21 cellular contexts compared by ENCODE assay signal in genomic region chr3:168817177-168817576, GRCh38.
A peak's percentile ranks its signal among the peaks of the same experiment; 100 is the strongest.
DNase-seq lines count a peak whose midpoint lies in the region; ATAC-seq, FAIRE-seq and TF ChIP-seq lines count a peak whose summit lies in the region.
"Had no signal": no experiment of that assay in that cellular context is flagged by ENCODE, and none has a peak within 500 bp of the region (broad histone marks: within the 10 kb centered on the region; RNA-seq: fewer than 3 reads in every experiment).

No MANE protein-coding gene starts in this region.

- H4K8ac ChIP-seq in H1 (ENCODE audit: extremely low read depth, insufficient read depth, low read length): no peak overlapping the region

- H3K4me3 ChIP-seq in GM23338 (no peak overlapping the region), H1 (ENCODE audit: extremely low read depth in 1 of 4, insufficient read depth in 2 of 4, low read depth in 3 of 4, low read length in 4 of 4) (no peak overlapping the region), psoas muscle (no peak overlapping the region), transverse colon (no peak overlapping the region)
- H3K4me3 ChIP-seq: BLaER1 had no signal

- CTCF ChIA-PET in H1 (lab: Charles Lee; ENCODE audit: partially characterized antibody): interaction anchor here (1.4 to 2.8 kb wide), 3 partner anchors 8 to 30 kb away, joined by 3 to 9 read pairs (median 4); no protein-coding TSS in a partner anchor

- no peaks in the 10 kb centered on the region for H4K20me1 ChIP-seq in GM23338 (replicated peaks; ENCODE audit: insufficient read depth)
- no peaks in the 10 kb centered on the region for H4K20me1 ChIP-seq in H1 (replicated peaks in 1 of 2; ENCODE audit: control insufficient read depth in 1 of 2, insufficient read depth in 2 of 2, low read length in 2 of 2)
- H4K20me1 ChIP-seq: BLaER1 had no signal

- H3K56ac ChIP-seq in H1 (replicated peaks; ENCODE audit: insufficient read length, low read depth, low read length): no peak overlapping the region

- no peak for TF ChIP-seq CTCF in GM23338 (conservative IDR thresholded peaks at IDR 0.05; ENCODE audit: low read depth in 2 of 2)
- no peak for TF ChIP-seq CTCF in H1 (IDR thresholded peaks at IDR 0.05; ENCODE audit: control extremely low read depth in 1 of 3, insufficient read depth in 1 of 3, low read depth in 1 of 3, low read length in 3 of 3)
- no peak for TF ChIP-seq CTCF in nephron progenitor cell (IDR thresholded peaks at IDR 0.05)
- no peak for TF ChIP-seq CTCF in psoas muscle (IDR thresholded peaks at IDR 0.05)
- no peak for TF ChIP-seq CTCF in transverse colon (IDR thresholded peaks at IDR 0.05)

- FAIRE-seq in H1 (lab: Jason Lieb, UNC): no peak
- FAIRE-seq: A204.1, G401.6, GM12892 had no signal

- H3K79me2 ChIP-seq in GM23338 (replicated peaks; ENCODE audit: insufficient read depth) (no peaks in the 10 kb centered on the region), H1 (ENCODE audit: control insufficient read depth in 1 of 2, insufficient read depth in 2 of 2, low read length in 2 of 2) (no peaks in the 10 kb centered on the region)

- H2BK12ac ChIP-seq in H1 (ENCODE audit: low read depth, low read length): no peak overlapping the region

- in situ Hi-C loops in transverse colon (cut with MboI; ENCODE audit: low pct_ligation_motif_present in 1 of 4, low pct_unique_long_range_greater_than_20kb in 1 of 4, low sequenced_read_pairs in 3 of 4): no loop called here

- H3K4me1 Mint-ChIP-seq in GM23338 (peaks cover 44% of the 10 kb centered on the region), nephron progenitor cell (peaks cover 34% of the 10 kb centered on the region)
- H3K4me1 Mint-ChIP-seq: B cell; CD4-positive, CD25-positive, alpha-beta regulatory T cell had no signal

- H3K9me3 ChIP-seq in H1 (ENCODE audit: insufficient read depth in 2 of 2, low read depth in 1 of 2, low read length in 1 of 2) (no peaks in the 10 kb centered on the region), psoas muscle (no peaks in the 10 kb centered on the region), transverse colon (no peaks in the 10 kb centered on the region)
- H3K9me3 ChIP-seq: BLaER1, Caco-2 had no signal

- no peak for TF ChIP-seq RAD21 in H1 (IDR thresholded peaks at IDR 0.05 in 1 of 2, conservative IDR thresholded peaks at IDR 0.05 in 1 of 2; ENCODE audit: low read depth in 2 of 2, low read length in 2 of 2)

- POLR2A ChIA-PET in H1 (lab: Charles Lee; ENCODE audit: partially characterized antibody): interaction anchor here (0.7 kb wide), 1 partner anchor 10 kb away, joined by 3 read pairs; no protein-coding TSS in a partner anchor

- intact Hi-C loops in psoas muscle (cut with DNase I) (no loop called here), transverse colon (cut with DNase I; ENCODE audit: low total_unique reads) (no loop called here)

- H2BK120ac ChIP-seq in H1 (replicated peaks; ENCODE audit: low read depth, low read length): peak overlapping the region; percentile 78

- ATAC-seq in GM23338: peak; percentile 55
- ATAC-seq in psoas muscle: no peak
- no peak for ATAC-seq in GM21786 (IDR thresholded peaks at IDR 0.05; ENCODE audit: unreplicated experiment)
- ATAC-seq: CD8-positive, alpha-beta T cell had no signal

- no peak overlapping the region for H3K23ac ChIP-seq in H1 (ENCODE audit: insufficient read length)

- no peak overlapping the region; the same call in 1 of the 2 replicates for H2BK5ac ChIP-seq in H1 (ENCODE audit: low read depth, low read length)

- H2AFZ ChIP-seq in GM23338 (0 out of 2 replicates have a peak overlapping the region, but pooled peaks have one; percentile 45), H1 (ENCODE audit: low read length) (no peak overlapping the region)

- H3K9ac ChIP-seq in H1 (replicated peaks in 1 of 4; ENCODE audit: extremely low read depth in 1 of 4, low read depth in 3 of 4, low read length in 3 of 4): no peak overlapping the region
- H3K9ac ChIP-seq: BLaER1 had no signal

- H3K9me3 Mint-ChIP-seq in GM23338: no peaks in the 10 kb centered on the region
- no peaks in the 10 kb centered on the region for H3K9me3 Mint-ChIP-seq in nephron progenitor cell
- H3K9me3 Mint-ChIP-seq: CD8-positive, alpha-beta T cell had no signal

- H4K5ac ChIP-seq in H1 (ENCODE audit: insufficient read length, low read depth, low read length): no peak overlapping the region

- DNase-seq in GM23338 (ENCODE audit: low spot score) (no peak), H1 (ENCODE audit: low read depth in 1 of 2, low spot score in 2 of 2) (no peak), nephron progenitor cell (no peak), psoas muscle (no peak), transverse colon (no peak)
- DNase-seq: Caco-2; CD4-positive, CD25-positive, alpha-beta regulatory T cell; CD8-positive, alpha-beta T cell; DMS153; DND-41; GOT3; H7; HCEC 1CT had no signal

- H3K23me2 ChIP-seq in H1 (ENCODE audit: low read depth, low read length): no peaks in the 10 kb centered on the region

- H3K36me3 ChIP-seq in GM23338 (ENCODE audit: insufficient read depth) (no peaks in the 10 kb centered on the region; the same call in 1 of the 2 replicates), H1 (ENCODE audit: control insufficient read depth in 2 of 4, insufficient read depth in 4 of 4, low read length in 3 of 4) (no peaks in the 10 kb centered on the region), psoas muscle (ENCODE audit: insufficient read depth in 1 of 2, low read depth in 1 of 2) (no peaks in the 10 kb centered on the region), transverse colon (no peaks in the 10 kb centered on the region)
- H3K36me3 ChIP-seq: BLaER1 had no signal

- H3K18ac ChIP-seq in H1 (ENCODE audit: extremely low read depth, low read length): no peak overlapping the region

- 86% methylated on average over 4 of the region's 4 CpGs; no CpG with 5 or more reads in 1 of the 2 experiments for WGBS in H1 (ENCODE audit: extremely low coverage in 1 of 2, insufficient coverage in 1 of 2, insufficient read length in 1 of 2, insufficient replicate concordance in 2 of 2, low coverage in 1 of 2, low lambda C conversion rate in 2 of 2, missing lambda C conversion rate in 1 of 2), 2 experiments
- WGBS in psoas muscle, 3 donors: 92 to 96% (median 94%) methylated on average over 4 of the region's 4 CpGs
- WGBS in transverse colon (ENCODE audit: low coverage in 1 of 2), 2 donors: 93 to 95% methylated on average over 3 to 4 of the region's 4 CpGs

- no peaks in the 10 kb centered on the region for H3K27me3 ChIP-seq in GM23338 (ENCODE audit: insufficient read depth)
- H3K27me3 ChIP-seq in H1 (replicated peaks in 1 of 4; ENCODE audit: control insufficient read depth in 3 of 4, extremely low read depth in 1 of 4, insufficient read depth in 3 of 4, low read length in 3 of 4): no peaks in the 10 kb centered on the region
- peaks cover 0 to 1% (median 0%) of the 10 kb centered on the region in 3 donors for H3K27me3 ChIP-seq in psoas muscle (ENCODE audit: insufficient read depth in 3 of 3, low read length in 2 of 3)
- H3K27me3 ChIP-seq in transverse colon: no peaks in the 10 kb centered on the region
- H3K27me3 ChIP-seq: BLaER1 had no signal

- no peaks in the 10 kb centered on the region for H3F3A ChIP-seq in GM23338 (replicated peaks; ENCODE audit: low read depth)

- H3K4me2 ChIP-seq in GM23338 (peak overlapping the region; percentile 56; the same call in 1 of the 2 replicates), H1 (ENCODE audit: insufficient read depth in 1 of 2, low read depth in 2 of 2, low read length in 2 of 2) (no peak overlapping the region)
- H3K4me2 ChIP-seq: BLaER1 had no signal

- TF ChIP-seq POLR2A in H1 (IDR thresholded peaks at IDR 0.05; ENCODE audit: control extremely low read depth in 1 of 2, low read depth in 2 of 2, low read length in 2 of 2) (no peak), transverse colon (IDR thresholded peaks at IDR 0.05) (no peak)

- no peak for TF ChIP-seq EP300 in H1 (IDR thresholded peaks at IDR 0.05; ENCODE audit: borderline replicate concordance in 1 of 2, low read depth in 2 of 2, low read length in 2 of 2)
- no peak for TF ChIP-seq EP300 in transverse colon (IDR thresholded peaks at IDR 0.05; ENCODE audit: low read depth)

- H3K4me3 Mint-ChIP-seq in GM23338 (no peak overlapping the region), nephron progenitor cell (no peak overlapping the region)
- H3K4me3 Mint-ChIP-seq: B cell; CD8-positive, alpha-beta T cell had no signal

- no peak overlapping the region for H4K91ac ChIP-seq in H1 (replicated peaks; ENCODE audit: insufficient read length, low read length)

- peak overlapping the region; percentile 44 for H3K4ac ChIP-seq in H1 (replicated peaks; ENCODE audit: insufficient read length, low read depth, low read length)

- H3K14ac ChIP-seq in H1 (ENCODE audit: insufficient read length): no peak overlapping the region

- H3K27ac Mint-ChIP-seq in GM23338 (peak overlapping the region; percentile 42), nephron progenitor cell (peak overlapping the region; percentile 7)
- H3K27ac Mint-ChIP-seq: B cell; CD4-positive, CD25-positive, alpha-beta regulatory T cell; CD8-positive, alpha-beta T cell had no signal

- H2BK20ac ChIP-seq in H1 (ENCODE audit: low read length): peak overlapping the region; percentile 53; the same call in 1 of the 2 replicates

- peaks cover 45% of the 10 kb centered on the region for H3K4me1 ChIP-seq in GM23338 (ENCODE audit: insufficient read depth)
- H3K4me1 ChIP-seq in H1 (replicated peaks in 1 of 4; ENCODE audit: control insufficient read depth in 3 of 4, insufficient read depth in 4 of 4, low read length in 3 of 4): peaks cover 1 to 10% (median 5%) of the 10 kb centered on the region in 4 experiments; a peak in 4 of 7 replicates
- H3K4me1 ChIP-seq in psoas muscle: no peaks in the 10 kb centered on the region
- H3K4me1 ChIP-seq in transverse colon: no peaks in the 10 kb centered on the region
- H3K4me1 ChIP-seq: BLaER1, Caco-2 had no signal

- H3K27ac ChIP-seq in GM23338 (ENCODE audit: low read depth) (no peak overlapping the region), H1 (ENCODE audit: low read depth, low read length) (no peak overlapping the region), psoas muscle (no peak overlapping the region), transverse colon (no peak overlapping the region)
- H3K27ac ChIP-seq: 22Rv1, BLaER1, C4-2B had no signal

- H3K27me3 Mint-ChIP-seq in GM23338 (ENCODE audit: insufficient read depth, low read depth, poor library complexity) (no peaks in the 10 kb centered on the region), nephron progenitor cell (ENCODE audit: low read depth, poor library complexity) (no peaks in the 10 kb centered on the region)
- H3K27me3 Mint-ChIP-seq: B cell; CD4-positive, CD25-positive, alpha-beta regulatory T cell had no signal

- no peak overlapping the region for H2AK5ac ChIP-seq in H1 (ENCODE audit: low read depth, low read length)

- no peaks in the 10 kb centered on the region for H3K79me1 ChIP-seq in H1 (ENCODE audit: low read depth, low read length)

- no peaks in the 10 kb centered on the region for H3K9me2 ChIP-seq in GM23338 (ENCODE audit: insufficient read depth)

- H2BK15ac ChIP-seq in H1 (ENCODE audit: low read length): no peak overlapping the region

- H3K36me3 Mint-ChIP-seq in GM23338 (ENCODE audit: low read depth) (no peaks in the 10 kb centered on the region), nephron progenitor cell (ENCODE audit: low read depth) (no peaks in the 10 kb centered on the region)
- H3K36me3 Mint-ChIP-seq: CD4-positive, CD25-positive, alpha-beta regulatory T cell; CD8-positive, alpha-beta T cell had no signal

TF ChIP-seq in GM23338, 12 proteins besides CTCF, POLR2A, EP300 and RAD21 (continues in another document):
- no peak for TF ChIP-seq CREB1 (CRISPR knock-in tag; IDR thresholded peaks at IDR 0.05; ENCODE audit: low read depth)
